ENCODE assay signal across 16 cellular contexts in genomic region chr6:1930356-1930755, GRCh38.
"Had no signal": no experiment of that assay in that cellular context is flagged by ENCODE, and none has a peak within 500 bp of the region (broad histone marks: within the 10 kb centered on the region; RNA-seq: fewer than 3 reads in every experiment).

No MANE protein-coding gene starts in this region.

- H3K4me1 Mint-ChIP-seq: activated B cell treated with CpG ODN at 0.5 μM for 24 hours; activated naive CD8-positive, alpha-beta T cell treated with anti-CD3 and anti-CD28 coated beads for 36 hours; naive thymus-derived CD4-positive, alpha-beta T cell; stimulated activated effector memory CD8-positive, alpha-beta T cell treated with anti-CD3 and anti-CD28 coated beads, Interleukin-12 subunit alpha, Interleukin-12 subunit beta, amount 100 ng/mL, for 72 hours had no signal

- H3K27me3 Mint-ChIP-seq: activated B cell treated with CpG ODN at 0.5 μM for 24 hours; activated naive CD8-positive, alpha-beta T cell treated with anti-CD3 and anti-CD28 coated beads for 36 hours; naive thymus-derived CD4-positive, alpha-beta T cell had no signal

- H3K27ac Mint-ChIP-seq: activated B cell treated with CpG ODN at 0.5 μM for 24 hours; activated naive CD8-positive, alpha-beta T cell treated with anti-CD3 and anti-CD28 coated beads for 36 hours; activated T-helper 1 cell treated with anti-CD3 and anti-CD28 coated beads, Interleukin-12 subunit alpha, Interleukin-12 subunit beta, Interleukin-2, Interleukin-4 antibody, amounts not matched to agents 30 ng/mL and 10 ng/mL and 1 ng/mL, durations not matched to agents 14 hours and 24 hours and 36 hours; naive thymus-derived CD4-positive, alpha-beta T cell; stimulated activated effector memory CD8-positive, alpha-beta T cell treated with anti-CD3 and anti-CD28 coated beads, Interleukin-12 subunit alpha, Interleukin-12 subunit beta, amount 100 ng/mL, for 72 hours had no signal

- H3K36me3 ChIP-seq: cardiac muscle cell, colonic mucosa, transverse colon had no signal

- H3K27ac ChIP-seq: cardiac muscle cell, colonic mucosa, epithelial cell of prostate, left ventricle myocardium inferior, transverse colon had no signal

- H3K27me3 ChIP-seq: cardiac muscle cell, colonic mucosa, transverse colon had no signal

- H3K4me1 ChIP-seq: colonic mucosa, left ventricle myocardium inferior, transverse colon had no signal

- H3K9me3 Mint-ChIP-seq: stimulated activated effector memory CD8-positive, alpha-beta T cell treated with anti-CD3 and anti-CD28 coated beads, Interleukin-12 subunit alpha, Interleukin-12 subunit beta, amount 100 ng/mL, for 72 hours had no signal

- DNase-seq: activated B cell treated with CpG ODN at 0.5 μM for 24 hours; activated CD4-positive, alpha-beta T cell treated with anti-CD3 and anti-CD28 coated beads for 48 hours; activated naive CD8-positive, alpha-beta T cell treated with anti-CD3 and anti-CD28 coated beads for 36 hours; colonic mucosa; effector CD8-positive, alpha-beta T cell; kidney; left ventricle myocardium inferior; mucosa of descending colon; naive thymus-derived CD4-positive, alpha-beta T cell; posterior cingulate gyrus; retina; transverse colon had no signal

- ATAC-seq: mucosa of descending colon; naive thymus-derived CD4-positive, alpha-beta T cell; stimulated activated effector memory CD8-positive, alpha-beta T cell treated with anti-CD3 and anti-CD28 coated beads, Interleukin-12 subunit alpha, Interleukin-12 subunit beta, amount 100 ng/mL, for 72 hours had no signal

- H3K4me3 Mint-ChIP-seq: activated B cell treated with CpG ODN at 0.5 μM for 24 hours; activated naive CD8-positive, alpha-beta T cell treated with anti-CD3 and anti-CD28 coated beads for 36 hours; activated T-helper 1 cell treated with anti-CD3 and anti-CD28 coated beads, Interleukin-12 subunit alpha, Interleukin-12 subunit beta, Interleukin-2, Interleukin-4 antibody, amounts not matched to agents 30 ng/mL and 10 ng/mL and 1 ng/mL, durations not matched to agents 14 hours and 24 hours and 36 hours; naive thymus-derived CD4-positive, alpha-beta T cell; stimulated activated effector memory CD8-positive, alpha-beta T cell treated with anti-CD3 and anti-CD28 coated beads, Interleukin-12 subunit alpha, Interleukin-12 subunit beta, amount 100 ng/mL, for 72 hours had no signal

- H3K36me3 Mint-ChIP-seq: stimulated activated effector memory CD8-positive, alpha-beta T cell treated with anti-CD3 and anti-CD28 coated beads, Interleukin-12 subunit alpha, Interleukin-12 subunit beta, amount 100 ng/mL, for 72 hours had no signal

- H3K9me3 ChIP-seq: colonic mucosa, transverse colon had no signal

- H3K4me3 ChIP-seq: cardiac muscle cell, colonic mucosa, left ventricle myocardium inferior, mucosa of descending colon, transverse colon had no signal
